13 cellular contexts compared by ENCODE assay signal in the genomic region with DNA sequence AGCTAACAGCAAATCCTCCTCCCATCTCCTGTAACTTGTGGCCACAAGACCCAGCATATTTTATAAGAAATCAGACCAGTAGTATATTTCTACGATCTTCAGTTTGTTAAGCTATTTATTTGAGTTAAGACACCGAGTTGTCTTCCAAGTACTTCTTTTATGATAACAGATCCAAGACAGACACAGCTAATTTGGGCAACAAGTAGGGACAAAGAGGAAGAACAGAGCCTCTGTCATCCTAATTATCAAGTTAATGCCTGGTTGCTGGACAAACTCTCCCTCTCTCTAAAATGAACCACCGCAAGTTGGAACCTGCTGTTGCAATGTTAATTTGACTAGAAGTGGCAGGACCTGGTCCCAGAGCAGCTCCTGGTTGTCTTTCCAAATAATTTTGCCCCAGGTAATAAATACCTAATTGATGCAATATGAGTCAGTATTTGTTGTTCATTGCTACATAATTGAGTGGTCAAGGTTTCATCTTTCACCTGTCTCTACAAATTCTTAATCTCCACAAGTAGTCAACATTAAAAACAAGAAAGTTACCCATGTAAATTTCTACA.
A peak's percentile ranks its signal among the peaks of the same experiment; 100 is the strongest.
DNase-seq lines count a peak whose midpoint lies in the region; ATAC-seq and TF ChIP-seq lines count a peak whose summit lies in the region.
"Had no signal": no experiment of that assay in that cellular context is flagged by ENCODE, and none has a peak within 500 bp of the region (broad histone marks: within the 10 kb centered on the region; RNA-seq: fewer than 3 reads in every experiment).

No MANE protein-coding gene starts in this region.

- peaks cover 9% of the 10 kb centered on the region for H3K4me1 Mint-ChIP-seq in nephron progenitor cell

- no peaks in the 10 kb centered on the region for H3K9me3 Mint-ChIP-seq in nephron progenitor cell

- H3K4me1 ChIP-seq in breast epithelium, result no peaks in the 10 kb centered on the region

- peak overlapping the region; percentile 59 to 60 for H3K27ac ChIP-seq in breast epithelium

- no peak for ATAC-seq in HG02798 (IDR thresholded peaks at IDR 0.05; ENCODE audit: poor library complexity, unreplicated experiment)

- intact Hi-C loops in breast epithelium (cut with DNase I; ENCODE audit: low total_unique reads), result no loop called here

- H3K4me3 ChIP-seq in breast epithelium, result no peak overlapping the region

- H3K36me3 Mint-ChIP-seq in nephron progenitor cell (ENCODE audit: low read depth), result peaks cover 11% of the 10 kb centered on the region

- TF ChIP-seq POLR2A in breast epithelium (IDR thresholded peaks at IDR 0.05), result no peak

- H3K36me3 ChIP-seq in breast epithelium, result no peaks in the 10 kb centered on the region

- H3K27ac Mint-ChIP-seq in nephron progenitor cell, result peak overlapping the region; percentile 40

- no peak overlapping the region for H3K4me3 Mint-ChIP-seq in nephron progenitor cell

- peaks cover 3% of the 10 kb centered on the region for H3K27me3 Mint-ChIP-seq in nephron progenitor cell (ENCODE audit: low read depth, poor library complexity)

- no peaks in the 10 kb centered on the region for H3K27me3 ChIP-seq in breast epithelium

- H3K9me3 ChIP-seq in breast epithelium, result no peaks in the 10 kb centered on the region

- TF ChIP-seq CTCF in breast epithelium (IDR thresholded peaks at IDR 0.05), result no peak
- TF ChIP-seq CTCF in nephron progenitor cell (IDR thresholded peaks at IDR 0.05), result no peak

- DNase-seq in HPDE6-E6E7 (ENCODE audit: extremely low spot score) (peak; percentile 57), NCI-H69 (lab: John Stamatoyannopoulos, UW) (peak; percentile 5), breast epithelium (ENCODE audit: low spot score in 2 of 2) (peak in 1 of 2 donors; percentile 60), nephron progenitor cell (no peak), Kasumi-1 (lab: John Stamatoyannopoulos, UW) (no peak), cortex of kidney (lab: John Stamatoyannopoulos, UW) (no peak)
- no peak for DNase-seq in activated CD4-positive, alpha-beta T cell treated with anti-CD3 and anti-CD28 coated beads, Interleukin-2, amount 50 U/mL, for 48 hours
- DNase-seq: DMS 273 treated with DMSO at 0.1 percent for 48 hours, KBM-7, NCI-H1048, NCI-H226, OCI-M1 had no signal

Comparison
In these comparisons a context has a peak if more than half of its experiments do, and no peak if none do; other contexts are left out.
1. DNase-seq: peak in HPDE6-E6E7 (single experiment) and NCI-H69 (single experiment); none in nephron progenitor cell (single experiment), activated CD4-positive, alpha-beta T cell treated with anti-CD3 and anti-CD28 coated beads, Interleukin-2, amount 50 U/mL, for 48 hours (0 of 2), Kasumi-1 (0 of 2) and cortex of kidney (single experiment).